Comparison of ENCODE assay signal across 12 cellular contexts in genomic region chr10:119518936-119519335, GRCh38. TPM values are rescaled to one million over a fixed set of nuclear protein-coding genes. Genes with fewer than 3 reads are reported as not detected.
A peak's percentile ranks its signal among the peaks of the same experiment; 100 is the strongest.
DNase-seq lines count a peak whose midpoint lies in the region; TF ChIP-seq lines count a peak whose summit lies in the region.
"Had no signal": no experiment of that assay in that cellular context is flagged by ENCODE, and none has a peak within 500 bp of the region (broad histone marks: within the 10 kb centered on the region; RNA-seq: fewer than 3 reads in every experiment).

No MANE protein-coding gene starts in this region.

- H3K36me3 ChIP-seq in neural progenitor cell (no peaks in the 10 kb centered on the region), mammary epithelial cell (ENCODE audit: insufficient read depth, low read length) (no peaks in the 10 kb centered on the region)

- no peak overlapping the region for H2BK20ac ChIP-seq in H9 (ENCODE audit: low read depth, low read length, poor library complexity, severe bottlenecking)

- H3K4me3 Mint-ChIP-seq in T-helper 2 cell treated with Interferon-gamma antibody and Interleukin-4, amounts not matched to agents 5 μg/mL and 100 μg/mL, for 36 hours, result peak overlapping the region; percentile 73
- H3K4me3 Mint-ChIP-seq in H9 (no peak overlapping the region; a peak in 1 of 5 replicates), neural progenitor cell (no peak overlapping the region)
- peak overlapping the region; percentile 75 for H3K4me3 Mint-ChIP-seq in activated naive CD8-positive, alpha-beta T cell

- H3T11ph ChIP-seq in H9 (ENCODE audit: low read length), result no peak overlapping the region

- H3K4me1 Mint-ChIP-seq in T-helper 2 cell treated with Interferon-gamma antibody and Interleukin-4, amounts not matched to agents 5 μg/mL and 100 μg/mL, for 36 hours (ENCODE audit: low read depth), result peaks cover 39% of the 10 kb centered on the region
- H3K4me1 Mint-ChIP-seq in H9 (peaks cover 26 to 28% of the 10 kb centered on the region in 2 experiments), neural progenitor cell (peaks cover 41% of the 10 kb centered on the region)
- peaks cover 79% of the 10 kb centered on the region for H3K4me1 Mint-ChIP-seq in activated naive CD8-positive, alpha-beta T cell (ENCODE audit: low read depth)

- no peak overlapping the region for H3K4me3 ChIP-seq in neural progenitor cell
- H3K4me3 ChIP-seq in dorsolateral prefrontal cortex, result no peak overlapping the region
- H3K4me3 ChIP-seq in mammary epithelial cell (replicated peaks in 1 of 3; ENCODE audit: insufficient read depth in 1 of 3, low read depth in 2 of 3, low read length in 3 of 3), result no peak overlapping the region
- H3K4me3 ChIP-seq: PC-9 had no signal

- intact Hi-C loops in dorsolateral prefrontal cortex (cut with DNase I) (no loop called here), mammary epithelial cell (cut with micrococcal nuclease) (no loop called here)

- no peak overlapping the region for H2BK12ac ChIP-seq in H9 (ENCODE audit: insufficient read length, low read depth, low read length)

- no peak for DNase-seq in T-helper 2 cell treated with Interferon-gamma antibody and Interleukin-4, amounts not matched to agents 5 μg/mL and 100 μg/mL, for 36 hours (ENCODE audit: low spot score)
- DNase-seq in T-helper 2 cell (no peak), H9 (no peak), neural progenitor cell (ENCODE audit: low spot score) (peak; percentile 67), dorsolateral prefrontal cortex (no peak), NCI-H2081 treated with DMSO at 0.1 percent for 48 hours (lab: John Stamatoyannopoulos, UW) (no peak), mammary epithelial cell (no peak)
- DNase-seq: 8988T, dermis blood vessel endothelial cell, NCI-H146, PC-9 had no signal

- H3K4ac ChIP-seq in H9 (ENCODE audit: low read depth, low read length), result no peak overlapping the region

- no peaks in the 10 kb centered on the region for H4K20me1 ChIP-seq in H9 (ENCODE audit: control insufficient read depth, insufficient read depth, insufficient read length)
- no peaks in the 10 kb centered on the region for H4K20me1 ChIP-seq in neural progenitor cell (ENCODE audit: low read depth)
- H4K20me1 ChIP-seq in mammary epithelial cell (ENCODE audit: insufficient read depth, low read length), result no peaks in the 10 kb centered on the region

- no peak overlapping the region for H3K23ac ChIP-seq in H9 (ENCODE audit: insufficient read length, low read depth, low read length)

- H3K4me2 ChIP-seq in H9 (ENCODE audit: insufficient read depth, insufficient read length, low read length) (no peak overlapping the region), neural progenitor cell (peak overlapping the region; percentile 45), mammary epithelial cell (ENCODE audit: insufficient read depth, low read depth, low read length) (no peak overlapping the region)
- H3K4me2 ChIP-seq: PC-9 had no signal

- no peak overlapping the region for H2BK15ac ChIP-seq in H9 (ENCODE audit: low read depth, low read length)

- no peak overlapping the region for H4K8ac ChIP-seq in H9 (replicated peaks; ENCODE audit: insufficient read length, low read depth, low read length)

- in situ Hi-C loops in mammary epithelial cell (cut with MboI; ENCODE audit: low sequenced_read_pairs in 2 of 2), result no loop called here

- CTCF ChIA-PET in mammary epithelial cell (lab: Charles Lee; ENCODE audit: low non-redundant PET), result no interaction called here

- no peaks in the 10 kb centered on the region for H3K79me1 ChIP-seq in H9 (ENCODE audit: insufficient read depth, low read depth, low read length, poor library complexity, severe bottlenecking)

- peaks cover 61% of the 10 kb centered on the region for H3K36me3 Mint-ChIP-seq in T-helper 2 cell treated with Interferon-gamma antibody and Interleukin-4, amounts not matched to agents 5 μg/mL and 100 μg/mL, for 36 hours (ENCODE audit: low read depth)
- no peaks in the 10 kb centered on the region for H3K36me3 Mint-ChIP-seq in H9 (ENCODE audit: insufficient read depth in 1 of 3, low read depth in 3 of 3)
- peaks cover 5% of the 10 kb centered on the region for H3K36me3 Mint-ChIP-seq in activated naive CD8-positive, alpha-beta T cell
- H3K36me3 Mint-ChIP-seq in neural progenitor cell, result no peaks in the 10 kb centered on the region

- H3K4me1 ChIP-seq in H9 (ENCODE audit: insufficient read depth, low read length), result peaks cover 3% of the 10 kb centered on the region; the same call in 1 of the 2 replicates
- peaks cover 24% of the 10 kb centered on the region for H3K4me1 ChIP-seq in neural progenitor cell
- peaks cover 20% of the 10 kb centered on the region for H3K4me1 ChIP-seq in mammary epithelial cell (ENCODE audit: insufficient read depth, low read length)

- dilution Hi-C loops in mammary epithelial cell (cut with HindIII; ENCODE audit: low sequenced_read_pairs), result loop anchor here (5.0 kb wide), 1 partner anchor 42 kb away; no protein-coding TSS in a partner anchor

- no peak for TF ChIP-seq CTCF in H9 (conservative IDR thresholded peaks at IDR 0.05)
- no peak for TF ChIP-seq CTCF in neural progenitor cell (IDR thresholded peaks at IDR 0.05)
- TF ChIP-seq CTCF in dorsolateral prefrontal cortex (IDR thresholded peaks at IDR 0.05 in 54 of 56, conservative IDR thresholded peaks at IDR 0.05 in 2 of 56; ENCODE audit: low read depth in 1 of 56, partially characterized antibody in 56 of 56), result no peak
- no peak for TF ChIP-seq CTCF in mammary epithelial cell (conservative IDR thresholded peaks at IDR 0.05 in 1 of 2, IDR thresholded peaks at IDR 0.05 in 1 of 2; ENCODE audit: extremely low read depth in 1 of 2, insufficient read depth in 1 of 2, low read depth in 1 of 2, low read length in 2 of 2)

- no peak overlapping the region for H2AK5ac ChIP-seq in H9 (ENCODE audit: insufficient read length, low read length)

- no peak overlapping the region for H3K56ac ChIP-seq in H9 (ENCODE audit: insufficient read length, low read depth, low read length)

- H2BK120ac ChIP-seq in H9 (ENCODE audit: low read depth, low read length, poor library complexity, severe bottlenecking), result no peak overlapping the region

- H4K91ac ChIP-seq in H9 (ENCODE audit: insufficient read length, low read depth, low read length), result no peak overlapping the region

- H3K27ac ChIP-seq in H9 (ENCODE audit: insufficient read length, low read depth, low read length), result no peak overlapping the region
- no peak overlapping the region for H3K27ac ChIP-seq in neural progenitor cell
- H3K27ac ChIP-seq in dorsolateral prefrontal cortex, result peak overlapping the region in 4 of 59 donors; percentile 34 to 72 (median 62)
- H3K27ac ChIP-seq in mammary epithelial cell (ENCODE audit: insufficient read depth, low read depth, low read length), result no peak overlapping the region
- H3K27ac ChIP-seq: PC-9 had no signal

- no peaks in the 10 kb centered on the region for H3K23me2 ChIP-seq in H9 (ENCODE audit: insufficient read length, low read depth, low read length, poor library complexity, severe bottlenecking)

- no peak overlapping the region for H4K5ac ChIP-seq in H9 (ENCODE audit: insufficient read length, low read depth, low read length)

- no TSS peak for BruUV-seq in mammary epithelial cell (replicated peaks; lab: Mats Ljungman, UMichigan)

- H3K27ac Mint-ChIP-seq in T-helper 2 cell treated with Interferon-gamma antibody and Interleukin-4, amounts not matched to agents 5 μg/mL and 100 μg/mL, for 36 hours, result peak overlapping the region; percentile 83
- peak overlapping the region in 2 of 3 experiments; percentile 23 to 85; a peak in 1 of 7 replicates for H3K27ac Mint-ChIP-seq in H9
- peak overlapping the region; percentile 96 for H3K27ac Mint-ChIP-seq in activated naive CD8-positive, alpha-beta T cell
- no peak overlapping the region for H3K27ac Mint-ChIP-seq in neural progenitor cell

- H3K14ac ChIP-seq in H9 (ENCODE audit: insufficient read depth, low read length), result no peak overlapping the region

- no CpG with 5 or more reads among the region's 10 CpGs for WGBS in H9 (ENCODE audit: extremely low coverage, insufficient read length, low lambda C conversion rate)
- 100% methylated on average over 8 of the region's 10 CpGs for WGBS in mammary epithelial cell (ENCODE audit: low coverage, missing lambda C conversion rate)

- no peak overlapping the region for H3K18ac ChIP-seq in H9 (ENCODE audit: insufficient read length, low read depth, low read length)

- no peaks in the 10 kb centered on the region for H3K9me3 Mint-ChIP-seq in T-helper 2 cell treated with Interferon-gamma antibody and Interleukin-4, amounts not matched to agents 5 μg/mL and 100 μg/mL, for 36 hours
- no peaks in the 10 kb centered on the region for H3K9me3 Mint-ChIP-seq in H9
- no peaks in the 10 kb centered on the region for H3K9me3 Mint-ChIP-seq in activated naive CD8-positive, alpha-beta T cell (ENCODE audit: low read depth)
- no peaks in the 10 kb centered on the region for H3K9me3 Mint-ChIP-seq in neural progenitor cell

- H3K79me2 ChIP-seq in H9 (ENCODE audit: insufficient read depth, low read length), result no peaks in the 10 kb centered on the region
- no peaks in the 10 kb centered on the region for H3K79me2 ChIP-seq in neural progenitor cell (ENCODE audit: low read depth)
- H3K79me2 ChIP-seq in mammary epithelial cell (ENCODE audit: insufficient read depth, low read length), result no peaks in the 10 kb centered on the region

- H2BK5ac ChIP-seq in H9 (ENCODE audit: insufficient read length, low read length), result no peak overlapping the region

- H3K9me3 ChIP-seq in H9 (ENCODE audit: control insufficient read depth, low read depth, low read length) (no peaks in the 10 kb centered on the region), neural progenitor cell (ENCODE audit: low read depth) (no peaks in the 10 kb centered on the region), mammary epithelial cell (replicated peaks; ENCODE audit: insufficient read depth, low read length) (no peaks in the 10 kb centered on the region)

- H2AFZ ChIP-seq in H9 (ENCODE audit: low read length) (no peak overlapping the region), neural progenitor cell (replicated peaks) (no peak overlapping the region), mammary epithelial cell (ENCODE audit: low read depth, low read length) (no peak overlapping the region)
- H2AFZ ChIP-seq: PC-9 had no signal

- H3K27me3 ChIP-seq in H9 (ENCODE audit: insufficient read depth, low read length), result no peaks in the 10 kb centered on the region
- no peaks in the 10 kb centered on the region for H3K27me3 ChIP-seq in neural progenitor cell
- peaks cover 0 to 13% (median 0%) of the 10 kb centered on the region in 45 donors for H3K27me3 ChIP-seq in dorsolateral prefrontal cortex
- H3K27me3 ChIP-seq in mammary epithelial cell (ENCODE audit: insufficient read depth, low read length), result no peaks in the 10 kb centered on the region

- H3K9ac ChIP-seq in H9 (ENCODE audit: extremely low read depth, insufficient read length, low read length) (no peak overlapping the region), neural progenitor cell (no peak overlapping the region), mammary epithelial cell (ENCODE audit: insufficient read depth, low read length) (no peak overlapping the region)

- H3K27me3 Mint-ChIP-seq in T-helper 2 cell treated with Interferon-gamma antibody and Interleukin-4, amounts not matched to agents 5 μg/mL and 100 μg/mL, for 36 hours (ENCODE audit: low read depth), result no peaks in the 10 kb centered on the region
- no peaks in the 10 kb centered on the region for H3K27me3 Mint-ChIP-seq in H9 (ENCODE audit: low read depth)
- H3K27me3 Mint-ChIP-seq in activated naive CD8-positive, alpha-beta T cell, result no peaks in the 10 kb centered on the region
- H3K27me3 Mint-ChIP-seq in neural progenitor cell (ENCODE audit: insufficient read depth, low read depth), result peaks cover 12% of the 10 kb centered on the region

- H3F3A ChIP-seq in neural progenitor cell (ENCODE audit: low read depth), result no peaks in the 10 kb centered on the region

RNA-seq across cellular contexts. Expression of gene RGS10, which starts 23.6 kb away (rescaled TPM):
- total RNA-seq in H9 (2021) (9.8 and 10.6 TPM in 2 replicates), neural progenitor cell (ENCODE audit: low replicate concordance) (8.4 and 12.0 TPM in 2 replicates), dorsolateral prefrontal cortex (10 to 100 TPM in 44 of 120 experiments, 1 to 10 TPM in 76; 1.0 to 27.7 (median 8.8) TPM), mammary epithelial cell (10 to 100 TPM; 16.8 to 33.5 TPM)
- polyA plus RNA-seq in mammary epithelial cell, result 27.3 TPM
- 31.1 TPM for polyA minus RNA-seq in mammary epithelial cell

Comparison
In these comparisons a context has a peak if more than half of its experiments do, and no peak if none do; other contexts are left out.
1. H3K4me3 Mint-ChIP-seq: peak in T-helper 2 cell treated with Interferon-gamma antibody and Interleukin-4, amounts not matched to agents 5 μg/mL and 100 μg/mL, for 36 hours (single experiment) and activated naive CD8-positive, alpha-beta T cell (single experiment); none in H9 (0 of 2) and neural progenitor cell (single experiment).